In the genomic region with DNA sequence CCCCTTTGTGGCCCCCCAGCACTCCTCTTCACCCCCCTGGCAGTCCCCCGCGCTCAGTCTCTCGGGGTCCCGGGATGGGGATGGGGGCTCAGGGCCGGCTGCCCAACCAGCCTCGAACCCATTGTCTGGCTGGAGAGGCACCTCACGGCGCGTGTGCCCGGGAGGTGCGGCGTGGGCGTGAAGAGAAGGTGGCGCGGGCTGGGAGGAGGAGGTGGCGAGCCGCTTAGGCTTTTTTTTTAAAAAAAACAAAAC, we compare ENCODE assay signal across 8 cellular contexts. TPM values are rescaled to one million over a fixed set of nuclear protein-coding genes. Genes with fewer than 3 reads are reported as not detected.
DNase-seq lines count a peak whose midpoint lies in the region; ATAC-seq and TF ChIP-seq lines count a peak whose summit lies in the region.

No MANE protein-coding gene starts in this region.

- peaks cover 11 to 55% (median 25%) of the 10 kb centered on the region in 4 donors for H3K4me1 ChIP-seq in stomach

- peak in 2 of 3 experiments; percentile 41 to 59 for DNase-seq in NCI-H1417 (lab: John Stamatoyannopoulos, UW)
- DNase-seq in NCI-H1417 treated with DMSO at 0.1 percent for 48 hours (lab: John Stamatoyannopoulos, UW) = no peak
- no peak for DNase-seq in astrocyte of the spinal cord (ENCODE audit: low read depth, low spot score)
- no peak for DNase-seq in kidney epithelial cell (ENCODE audit: low read depth)
- DNase-seq in stomach = no peak
- DNase-seq in HT-29 (ENCODE audit: low spot score) = no peak
- DNase-seq in NCI-H69 (lab: John Stamatoyannopoulos, UW) = no peak

- H3K36me3 ChIP-seq in kidney epithelial cell (ENCODE audit: control insufficient read depth, insufficient read depth, low read length) = no peaks in the 10 kb centered on the region
- no peaks in the 10 kb centered on the region for H3K36me3 ChIP-seq in stomach

- H3K9me3 ChIP-seq in stomach = no peaks in the 10 kb centered on the region

- 0 to 2% (median 1%) methylated on average over 15 to 17 of the region's 17 CpGs for WGBS in stomach, 5 donors

- H3K27me3 ChIP-seq in kidney epithelial cell (ENCODE audit: control insufficient read depth, insufficient read depth, low read length) (no peaks in the 10 kb centered on the region), stomach (peaks cover 0 to 12% (median 0%) of the 10 kb centered on the region in 3 donors)

- peak overlapping the region; percentile 69 for H3K4me3 ChIP-seq in astrocyte of the spinal cord (ENCODE audit: low read depth, low read length)
- H3K4me3 ChIP-seq in kidney epithelial cell (ENCODE audit: low read depth, low read length) = peak overlapping the region; percentile 95
- peak overlapping the region; percentile 82 to 90 (median 88) for H3K4me3 ChIP-seq in stomach

- TF ChIP-seq EP300 in stomach (IDR thresholded peaks at IDR 0.05) = no peak

- H3K27ac ChIP-seq in stomach = peak overlapping the region; percentile 81 to 92 (median 88)

- no peak for TF ChIP-seq POLR2A in stomach (IDR thresholded peaks at IDR 0.05)

- peak; percentile 19 for ATAC-seq in HG03354 (IDR thresholded peaks at IDR 0.05; ENCODE audit: poor library complexity, severe bottlenecking, unreplicated experiment)

- intact Hi-C loops in stomach (cut with DNase I; ENCODE audit: low total_unique reads) = loop anchor here (10.0 kb wide), 1 partner anchor 289 kb away; no protein-coding TSS in a partner anchor

- no peak for TF ChIP-seq CTCF in astrocyte of the spinal cord (IDR thresholded peaks at IDR 0.05; ENCODE audit: low read depth, low read length)
- TF ChIP-seq CTCF in kidney epithelial cell (IDR thresholded peaks at IDR 0.05; ENCODE audit: insufficient read depth, low read length, poor library complexity, severe bottlenecking) = no peak
- TF ChIP-seq CTCF in stomach (IDR thresholded peaks at IDR 0.05) = no peak

- in situ Hi-C loops in astrocyte of the spinal cord (cut with HindIII; ENCODE audit: low sequenced_read_pairs) = no loop called here

RNA-seq across cellular contexts. Expression of a gene that starts 0.8 kb away (rescaled TPM):
- total RNA-seq in kidney epithelial cell (65.0 and 68.0 TPM in 2 replicates), stomach (10 to 100 TPM; 25.8 to 100.0 (median 54.3) TPM)
- polyA plus RNA-seq in stomach = 10 to 100 TPM in 1 of 3 donors, 1 to 10 TPM in 2; 7.8 to 12.3 (median 8.8) TPM
- 1.7 and 1.9 TPM in 2 replicates for total RNA-seq in HT-29 (2014; rRNA removed; shearing (Covaris generic))

Comparison
In these comparisons a context has a peak if more than half of its experiments do, and no peak if none do; other contexts are left out.
1. DNase-seq: peak in NCI-H1417 (2 of 3); none in NCI-H1417 treated with DMSO at 0.1 percent for 48 hours (single experiment), astrocyte of the spinal cord (single experiment), kidney epithelial cell (single experiment), stomach (single experiment), HT-29 (single experiment) and NCI-H69 (single experiment).
2. Peak in every context shown above with its lines, with median percentiles within 50 percentile points of each other: H3K4me3 ChIP-seq.